ENCODE assay signal across 11 cellular contexts in the genomic region with DNA sequence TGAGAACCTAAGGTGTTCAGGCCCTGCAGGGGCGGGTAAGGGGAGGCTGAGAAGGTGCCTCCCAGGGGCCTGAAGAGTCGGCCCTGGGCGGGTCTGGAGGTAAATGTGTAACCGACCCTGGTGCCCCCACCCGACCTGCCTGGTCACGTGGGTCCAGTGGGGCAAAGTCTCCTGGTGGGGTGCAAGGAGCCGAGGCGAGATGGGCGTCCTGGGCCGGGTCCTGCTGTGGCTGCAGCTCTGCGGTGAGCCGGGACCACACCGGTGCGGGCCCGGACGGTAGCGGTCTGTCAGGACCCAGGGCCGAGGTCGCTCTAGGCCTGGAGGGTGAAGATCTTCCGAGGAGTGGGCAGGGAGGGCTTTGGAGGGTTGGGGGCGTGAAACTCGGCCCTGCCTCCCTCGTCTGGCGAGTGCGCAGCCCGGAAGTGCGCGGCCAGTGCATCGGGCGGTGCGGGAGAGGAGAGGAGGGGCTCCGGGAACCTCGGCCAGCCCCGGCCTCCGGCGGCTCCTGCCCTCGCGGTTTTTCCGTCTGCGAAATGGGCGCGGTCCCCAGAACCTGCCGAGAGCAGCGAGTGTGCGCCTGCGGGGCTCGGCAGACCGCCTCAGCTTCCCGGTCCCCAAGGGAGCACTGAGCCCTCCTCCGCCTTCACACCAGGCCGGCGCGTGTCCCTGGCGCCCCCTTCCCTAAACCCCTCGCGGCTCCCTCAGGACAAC. TPM values are rescaled to one million over a fixed set of nuclear protein-coding genes. Genes with fewer than 3 reads are reported as not detected.
DNase-seq lines count a peak whose midpoint lies in the region; ATAC-seq, FAIRE-seq and TF ChIP-seq lines count a peak whose summit lies in the region.
"Had no signal": no experiment of that assay in that cellular context is flagged by ENCODE, and none has a peak within 500 bp of the region (broad histone marks: within the 10 kb centered on the region; RNA-seq: fewer than 3 reads in every experiment).

A gene (plus strand): TSS at position 174 of the 711 bp plus-strand sequence. CDS start 26 bp downstream, at position 200.

- H3K4me2 ChIP-seq in hepatocyte (peak within 1 kb of the TSS; percentile 91), skeletal muscle satellite cell (ENCODE audit: low read length) (peak within 1 kb of the TSS; percentile 70)

- peaks cover 8% of the 10 kb centered on the region for H3K4me1 ChIP-seq in hepatocyte (ENCODE audit: insufficient read depth)
- peaks cover 7% of the 10 kb centered on the region for H3K4me1 ChIP-seq in skeletal muscle satellite cell (ENCODE audit: control insufficient read depth, insufficient read depth, low read length)

- DNase-seq in DMS 273 (lab: John Stamatoyannopoulos, UW; ENCODE audit: unreplicated experiment) (peak; percentile 35), DMS 273 treated with DMSO at 0.1 percent for 48 hours (lab: John Stamatoyannopoulos, UW) (no peak), WTC11 (ENCODE audit: low spot score) (peak; percentile 51), hepatocyte (ENCODE audit: low spot score) (peak; percentile 87), COR-L47 (lab: John Stamatoyannopoulos, UW) (no peak), H54 (ENCODE audit: insufficient read length, low spot score) (no peak), cerebellar nuclear complex (lab: John Stamatoyannopoulos, UW) (no peak)
- DNase-seq: activated CD4-positive, alpha-beta T cell treated with anti-CD3 and anti-CD28 coated beads for 4 hours had no signal

- no peak for TF ChIP-seq POLR2A in H54 (IDR thresholded peaks at IDR 0.05; ENCODE audit: low read depth, low read length)

- no peaks in the 10 kb centered on the region for H3K36me3 Mint-ChIP-seq in WTC11

- WGBS in hepatocyte (ENCODE audit: low lambda C conversion rate, missing lambda C conversion rate): 10% methylated on average over 54 of the region's 56 CpGs

- POLR2A ChIA-PET in WTC11 (lab: Charles Lee): no interaction called here

- no peaks in the 10 kb centered on the region for H3K36me3 ChIP-seq in hepatocyte (replicated peaks; ENCODE audit: insufficient read depth, low read depth)
- no peaks in the 10 kb centered on the region for H3K36me3 ChIP-seq in skeletal muscle satellite cell (ENCODE audit: insufficient read depth, low read length)

- H3K27ac Mint-ChIP-seq in WTC11: no peak within 1 kb of the TSS

- H3K4me1 Mint-ChIP-seq in WTC11: peaks cover 11% of the 10 kb centered on the region

- peaks cover 22% of the 10 kb centered on the region for H3K27me3 Mint-ChIP-seq in WTC11 (ENCODE audit: low read depth)

- peak; percentile 8 for ATAC-seq in WTC11

- peaks cover 28% of the 10 kb centered on the region for H3K27me3 ChIP-seq in hepatocyte
- peaks cover 60% of the 10 kb centered on the region for H3K27me3 ChIP-seq in skeletal muscle satellite cell (ENCODE audit: control insufficient read depth, insufficient read depth, low read length)

- peak within 1 kb of the TSS; percentile 71 for H3K4me3 Mint-ChIP-seq in WTC11

- no peaks in the 10 kb centered on the region for H3K9me3 Mint-ChIP-seq in WTC11

- H3K4me3 ChIP-seq in hepatocyte (peak within 1 kb of the TSS; percentile 52), skeletal muscle satellite cell (ENCODE audit: low read length) (peak within 1 kb of the TSS; percentile 52)

- peaks cover 9% of the 10 kb centered on the region for H3K79me2 ChIP-seq in hepatocyte

- H3K9me2 ChIP-seq in hepatocyte (replicated peaks; ENCODE audit: insufficient read depth): no peaks in the 10 kb centered on the region

- no peak for FAIRE-seq in H54 (lab: Jason Lieb, UNC)

- H3K9me3 ChIP-seq in hepatocyte (ENCODE audit: low read depth) (no peaks in the 10 kb centered on the region), skeletal muscle satellite cell (replicated peaks; ENCODE audit: low read length) (no peaks in the 10 kb centered on the region)

- H2AFZ ChIP-seq in hepatocyte: peak within 1 kb of the TSS; percentile 58

- TF ChIP-seq CTCF in WTC11 (IDR thresholded peaks at IDR 0.05) (no peak), hepatocyte (IDR thresholded peaks at IDR 0.05; ENCODE audit: poor library complexity) (no peak)

- no peaks in the 10 kb centered on the region for H4K20me1 ChIP-seq in hepatocyte (ENCODE audit: insufficient read depth, poor library complexity, severe bottlenecking)

- H3K27ac ChIP-seq in hepatocyte: peak within 1 kb of the TSS; percentile 90
- H3K27ac ChIP-seq: 22Rv1 had no signal

- CTCF ChIA-PET in WTC11 (lab: Charles Lee): interaction anchor here (0.8 to 1.5 kb wide), 3 partner anchors 44 to 228 kb away, joined by 3 to 5 read pairs (median 4); no protein-coding TSS in a partner anchor

- no peak within 1 kb of the TSS for H3K9ac ChIP-seq in skeletal muscle satellite cell (ENCODE audit: low read depth, low read length)

TF ChIP-seq in WTC11, 78 proteins besides CTCF, POLR2A, EP300 and RAD21:
- TF ChIP-seq, protein P1, sequence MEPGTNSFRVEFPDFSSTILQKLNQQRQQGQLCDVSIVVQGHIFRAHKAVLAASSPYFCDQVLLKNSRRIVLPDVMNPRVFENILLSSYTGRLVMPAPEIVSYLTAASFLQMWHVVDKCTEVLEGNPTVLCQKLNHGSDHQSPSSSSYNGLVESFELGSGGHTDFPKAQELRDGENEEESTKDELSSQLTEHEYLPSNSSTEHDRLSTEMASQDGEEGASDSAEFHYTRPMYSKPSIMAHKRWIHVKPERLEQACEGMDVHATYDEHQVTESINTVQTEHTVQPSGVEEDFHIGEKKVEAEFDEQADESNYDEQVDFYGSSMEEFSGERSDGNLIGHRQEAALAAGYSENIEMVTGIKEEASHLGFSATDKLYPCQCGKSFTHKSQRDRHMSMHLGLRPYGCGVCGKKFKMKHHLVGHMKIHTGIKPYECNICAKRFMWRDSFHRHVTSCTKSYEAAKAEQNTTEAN (CRISPR knock-in tag; IDR thresholded peaks at IDR 0.05): no peak
- TF ChIP-seq, protein P2, sequence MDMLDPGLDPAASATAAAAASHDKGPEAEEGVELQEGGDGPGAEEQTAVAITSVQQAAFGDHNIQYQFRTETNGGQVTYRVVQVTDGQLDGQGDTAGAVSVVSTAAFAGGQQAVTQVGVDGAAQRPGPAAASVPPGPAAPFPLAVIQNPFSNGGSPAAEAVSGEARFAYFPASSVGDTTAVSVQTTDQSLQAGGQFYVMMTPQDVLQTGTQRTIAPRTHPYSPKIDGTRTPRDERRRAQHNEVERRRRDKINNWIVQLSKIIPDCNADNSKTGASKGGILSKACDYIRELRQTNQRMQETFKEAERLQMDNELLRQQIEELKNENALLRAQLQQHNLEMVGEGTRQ (CRISPR knock-in tag; IDR thresholded peaks at IDR 0.05): peak; percentile 30
- peak; percentile 14; the same call in 1 of the 2 replicates for TF ChIP-seq GABPB1 (CRISPR knock-in tag; IDR thresholded peaks at IDR 0.05)
- TF ChIP-seq MYBL2 (CRISPR knock-in tag; IDR thresholded peaks at IDR 0.05): 0 out of 2 replicates have a peak, but pooled peaks have one; percentile 49

RNA-seq across cellular contexts. Expression of the gene that starts here (rescaled TPM):
- 2.4 to 3.0 TPM (median 2.8 TPM) in 3 replicates for total RNA-seq in WTC11 (2021)
- 157 and 169 TPM in 2 replicates for total RNA-seq in hepatocyte
- 217 and 247 TPM in 2 replicates for polyA plus RNA-seq in hepatocyte
- total RNA-seq in skeletal muscle satellite cell (2012; rRNA removed): not detected in 2 replicates
- total RNA-seq: M059J had no signal

Comparison
In these comparisons a context has a peak if more than half of its experiments do, and no peak if none do; other contexts are left out.
1. RNA of the gene that starts here (total RNA-seq): 157 to 169 TPM in hepatocyte; 2.4 to 3.0 TPM in WTC11; every median in the first group is over 10 times any median in the second.
2. DNase-seq: peak in DMS 273 (single experiment), WTC11 (single experiment) and hepatocyte (single experiment); none in DMS 273 treated with DMSO at 0.1 percent for 48 hours (single experiment), COR-L47 (single experiment), H54 (single experiment) and cerebellar nuclear complex (0 of 2).